In genomic region chr19:4399871-4400768, GRCh38 we compare ENCODE assay signal across 8 cellular contexts. TPM values are rescaled to one million over a fixed set of nuclear protein-coding genes. Genes with fewer than 3 reads are reported as not detected.
DNase-seq lines count a peak whose midpoint lies in the region; ATAC-seq and TF ChIP-seq lines count a peak whose summit lies in the region.

Gene SH3GL1, minus strand, starts transcription at chr19:4400547. Its CDS starts 179 bp downstream, at chr19:4400368.

- peak within 1 kb of the TSS; percentile 97 for H3K4me3 Mint-ChIP-seq in activated CD8-positive, alpha-beta memory T cell treated with anti-CD3 and anti-CD28 coated beads, Interleukin-2, amount 10 ng/mL, durations not matched to agents 7 days and 5 days
- H3K4me3 Mint-ChIP-seq in mesothelial cell of epicardium = peak within 1 kb of the TSS; percentile 88

- peaks cover 60% of the 10 kb centered on the region for H3K4me1 Mint-ChIP-seq in activated CD8-positive, alpha-beta memory T cell treated with anti-CD3 and anti-CD28 coated beads, Interleukin-2, amount 10 ng/mL, durations not matched to agents 7 days and 5 days
- H3K4me1 Mint-ChIP-seq in mesothelial cell of epicardium = peaks cover 43% of the 10 kb centered on the region

- TF ChIP-seq CTCF in mesothelial cell of epicardium (IDR thresholded peaks at IDR 0.05; ENCODE audit: unreplicated experiment) = peak; percentile 91

- ATAC-seq in GM21381 (IDR thresholded peaks at IDR 0.05; ENCODE audit: unreplicated experiment) = peak; percentile 64
- peak; percentile 67 for ATAC-seq in activated CD8-positive, alpha-beta memory T cell treated with anti-CD3 and anti-CD28 coated beads, Interleukin-2, amount 10 ng/mL, durations not matched to agents 7 days and 5 days

- in situ Hi-C loops in Caki2 (cut with HindIII; ENCODE audit: low pct_unique_long_range_greater_than_20kb, low sequenced_read_pairs) = no loop called here
- in situ Hi-C loops in endometrial microvascular endothelial cells (cut with HindIII; ENCODE audit: inconsistent ontology term, low pct_unique_long_range_greater_than_20kb, low sequenced_read_pairs) = no loop called here

- CTCF ChIA-PET in activated CD8-positive, alpha-beta memory T cell treated with anti-CD3 and anti-CD28 coated beads, Interleukin-2, amount 10 ng/mL, durations not matched to agents 7 days and 5 days (lab: Charles Lee) = interaction anchor here (0.6 to 3.3 kb wide), 19 partner anchors 12 to 415 kb away, joined by 3 to 34 read pairs (median 5); partner anchors contain the start of genes EEF2, FSD1, MPND and YJU2

- H3K9me3 Mint-ChIP-seq in activated CD8-positive, alpha-beta memory T cell treated with anti-CD3 and anti-CD28 coated beads, Interleukin-2, amount 10 ng/mL, durations not matched to agents 7 days and 5 days (ENCODE audit: low read depth) = no peaks in the 10 kb centered on the region
- H3K9me3 Mint-ChIP-seq in mesothelial cell of epicardium = no peaks in the 10 kb centered on the region

- DNase-seq in Caki2 (ENCODE audit: low read depth) (peak; percentile 73), HUDEP-2 (lab: John Stamatoyannopoulos, UW; ENCODE audit: unreplicated experiment in 76 of 76) (peak in 75 of 76 experiments; percentile 31 to 98 (median 89)), NOMO-1 treated with DMSO at 0.1 percent for 48 hours (lab: John Stamatoyannopoulos, UW; ENCODE audit: unreplicated experiment) (peak; percentile 94), mesothelial cell of epicardium (ENCODE audit: low spot score in 2 of 2, unreplicated experiment in 2 of 2) (peak; percentile 94 to 97)
- peak; percentile 94 for DNase-seq in activated CD8-positive, alpha-beta memory T cell treated with anti-CD3 and anti-CD28 coated beads, Interleukin-2, amount 10 ng/mL, durations not matched to agents 7 days and 5 days
- DNase-seq in stimulated activated CD8-positive, alpha-beta memory T cell treated with anti-CD3 and anti-CD28 coated beads, Interleukin-15, amount 100 ng/mL, for 48 hours (ENCODE audit: low read depth in 2 of 2) = peak; percentile 81 to 84

- peak within 1 kb of the TSS; percentile 97 for H3K27ac Mint-ChIP-seq in activated CD8-positive, alpha-beta memory T cell treated with anti-CD3 and anti-CD28 coated beads, Interleukin-2, amount 10 ng/mL, durations not matched to agents 7 days and 5 days
- peak within 1 kb of the TSS; percentile 96 for H3K27ac Mint-ChIP-seq in mesothelial cell of epicardium

- peaks cover 35% of the 10 kb centered on the region for H3K36me3 Mint-ChIP-seq in activated CD8-positive, alpha-beta memory T cell treated with anti-CD3 and anti-CD28 coated beads, Interleukin-2, amount 10 ng/mL, durations not matched to agents 7 days and 5 days
- H3K36me3 Mint-ChIP-seq in mesothelial cell of epicardium = peaks cover 2% of the 10 kb centered on the region

- H3K27me3 Mint-ChIP-seq in activated CD8-positive, alpha-beta memory T cell treated with anti-CD3 and anti-CD28 coated beads, Interleukin-2, amount 10 ng/mL, durations not matched to agents 7 days and 5 days = no peaks in the 10 kb centered on the region
- no peaks in the 10 kb centered on the region for H3K27me3 Mint-ChIP-seq in mesothelial cell of epicardium (ENCODE audit: low read depth)

RNA-seq across cellular contexts. Expression of gene SH3GL1, which starts in this region (rescaled TPM):
- total RNA-seq in Caki2 (2014; rRNA removed; shearing (Covaris generic); ENCODE audit: low replicate concordance) = 77.0 and 103 TPM in 2 replicates
- total RNA-seq in activated CD8-positive, alpha-beta memory T cell treated with anti-CD3 and anti-CD28 coated beads, Interleukin-2, amount 10 ng/mL, durations not matched to agents 7 days and 5 days = 10 to 100 TPM; 43.3 to 57.7 TPM
- total RNA-seq in endometrial microvascular endothelial cells (ENCODE audit: inconsistent ontology term) = 128 TPM
- total RNA-seq in mesothelial cell of epicardium = 89.9 to 91.7 TPM (median 90.1 TPM) in 3 replicates

Comparison
In these comparisons a context has a peak if more than half of its experiments do, and no peak if none do; other contexts are left out.
1. Peak in every context shown above with its lines: DNase-seq and ATAC-seq.